ENCODE assay signal across 19 cellular contexts in genomic region chr21:41025057-41025390, GRCh38.
A peak's percentile ranks its signal among the peaks of the same experiment; 100 is the strongest.
DNase-seq lines count a peak whose midpoint lies in the region; ATAC-seq and TF ChIP-seq lines count a peak whose summit lies in the region.
"Had no signal": no experiment of that assay in that cellular context is flagged by ENCODE, and none has a peak within 500 bp of the region (broad histone marks: within the 10 kb centered on the region; RNA-seq: fewer than 3 reads in every experiment).

No MANE protein-coding gene starts in this region.

- TF ChIP-seq POLR2A in transverse colon (IDR thresholded peaks at IDR 0.05), result no peak

- H3K9me3 ChIP-seq in mammary epithelial cell (replicated peaks; ENCODE audit: insufficient read depth, low read length) (no peaks in the 10 kb centered on the region), transverse colon (no peaks in the 10 kb centered on the region)

- no peaks in the 10 kb centered on the region for H3K79me2 ChIP-seq in mammary epithelial cell (ENCODE audit: insufficient read depth, low read length)

- peak overlapping the region; percentile 66 for H2AFZ ChIP-seq in mammary epithelial cell (ENCODE audit: low read depth, low read length)
- H2AFZ ChIP-seq: GM23248, PC-9 had no signal

- CTCF ChIA-PET in mammary epithelial cell (lab: Charles Lee; ENCODE audit: low non-redundant PET), result no interaction called here

- no TSS peak for BruUV-seq in mammary epithelial cell (replicated peaks; lab: Mats Ljungman, UMichigan)

- dilution Hi-C loops in mammary epithelial cell (cut with HindIII; ENCODE audit: low sequenced_read_pairs), result no loop called here

- no peak overlapping the region for H3K27ac ChIP-seq in mammary epithelial cell (ENCODE audit: insufficient read depth, low read depth, low read length)
- no peak overlapping the region for H3K27ac ChIP-seq in transverse colon
- H3K27ac ChIP-seq: C4-2B, GM23248, PC-9 had no signal

- WGBS in mammary epithelial cell (ENCODE audit: low coverage, missing lambda C conversion rate), result 56% methylated on average over 1 of the region's 3 CpGs
- WGBS in transverse colon (ENCODE audit: low coverage in 1 of 2), 2 donors, result 47 to 75% methylated on average over 1 to 3 of the region's 3 CpGs

- H3K4me2 ChIP-seq in mammary epithelial cell (ENCODE audit: insufficient read depth, low read depth, low read length), result peak overlapping the region; percentile 26
- H3K4me2 ChIP-seq: PC-9 had no signal

- DNase-seq in NCI-H146 treated with DMSO at 0.1 percent for 48 hours (lab: John Stamatoyannopoulos, UW; ENCODE audit: unreplicated experiment) (peak; percentile 3), NCI-H146 (lab: John Stamatoyannopoulos, UW) (no peak), mammary epithelial cell (no peak), midbrain (lab: John Stamatoyannopoulos, UW) (peak; percentile 30), sciatic nerve (ENCODE audit: low spot score) (no peak), cerebellar nuclear complex (lab: John Stamatoyannopoulos, UW) (no peak), hippocampal formation (lab: John Stamatoyannopoulos, UW) (no peak), transverse colon (no peak)
- DNase-seq: AML-193; CD8-positive, alpha-beta memory T cell; GM23248; HCEC 1CT; KG1; MV-4-11; NCI-H2029; NCI-H524 treated with DMSO at 0.1 percent for 48 hours; PC-9; SHP77 had no signal

- H3K4me1 ChIP-seq in mammary epithelial cell (ENCODE audit: insufficient read depth, low read length), result peaks cover 10% of the 10 kb centered on the region
- H3K4me1 ChIP-seq in transverse colon, result no peaks in the 10 kb centered on the region

- no peak for TF ChIP-seq EP300 in transverse colon (IDR thresholded peaks at IDR 0.05; ENCODE audit: low read depth)

- H3K36me3 ChIP-seq in mammary epithelial cell (ENCODE audit: insufficient read depth, low read length), result no peaks in the 10 kb centered on the region
- H3K36me3 ChIP-seq in transverse colon, result no peaks in the 10 kb centered on the region

- in situ Hi-C loops in mammary epithelial cell (cut with MboI; ENCODE audit: low sequenced_read_pairs in 2 of 2) (no loop called here), transverse colon (cut with MboI; ENCODE audit: low pct_ligation_motif_present in 1 of 4, low pct_unique_long_range_greater_than_20kb in 1 of 4, low sequenced_read_pairs in 3 of 4) (no loop called here)

- H4K20me1 ChIP-seq in mammary epithelial cell (ENCODE audit: insufficient read depth, low read length), result no peaks in the 10 kb centered on the region

- TF ChIP-seq CTCF in mammary epithelial cell (conservative IDR thresholded peaks at IDR 0.05 in 1 of 2, IDR thresholded peaks at IDR 0.05 in 1 of 2; ENCODE audit: extremely low read depth in 1 of 2, insufficient read depth in 1 of 2, low read depth in 1 of 2, low read length in 2 of 2) (no peak), transverse colon (IDR thresholded peaks at IDR 0.05) (no peak)

- ATAC-seq in sciatic nerve, result peak; percentile 67

- intact Hi-C loops in mammary epithelial cell (cut with micrococcal nuclease), result no loop called here
- intact Hi-C loops in sciatic nerve (cut with DNase I), result no loop called here
- intact Hi-C loops in transverse colon (cut with DNase I; ENCODE audit: low total_unique reads), result no loop called here

- no peak overlapping the region for H3K4me3 ChIP-seq in mammary epithelial cell (replicated peaks in 1 of 3; ENCODE audit: insufficient read depth in 1 of 3, low read depth in 2 of 3, low read length in 3 of 3)
- H3K4me3 ChIP-seq in transverse colon, result no peak overlapping the region
- H3K4me3 ChIP-seq: GM23248, PC-9 had no signal

- H3K27me3 ChIP-seq in mammary epithelial cell (ENCODE audit: insufficient read depth, low read length), result no peaks in the 10 kb centered on the region
- H3K27me3 ChIP-seq in transverse colon, result peaks cover 3% of the 10 kb centered on the region

- H3K9ac ChIP-seq in mammary epithelial cell (ENCODE audit: insufficient read depth, low read length), result peak overlapping the region; percentile 17
- H3K9ac ChIP-seq: GM23248 had no signal

Comparison
In these comparisons a context has a peak if more than half of its experiments do, and no peak if none do; other contexts are left out.
1. DNase-seq: peak in NCI-H146 treated with DMSO at 0.1 percent for 48 hours (single experiment) and midbrain (single experiment); none in NCI-H146 (single experiment), mammary epithelial cell (single experiment), sciatic nerve (single experiment), cerebellar nuclear complex (0 of 2), hippocampal formation (0 of 2) and transverse colon (single experiment).